ENCODE assay signal across 33 cellular contexts in genomic region chr16:1757714-1758461, GRCh38. TPM values are rescaled to one million over a fixed set of nuclear protein-coding genes. Genes with fewer than 3 reads are reported as not detected.
DNase-seq lines count a peak whose midpoint lies in the region; ATAC-seq and TF ChIP-seq lines count a peak whose summit lies in the region.
"Had no signal": no experiment of that assay in that cellular context is flagged by ENCODE, and none has a peak within 500 bp of the region (broad histone marks: within the 10 kb centered on the region; RNA-seq: fewer than 3 reads in every experiment).

No MANE protein-coding gene starts in this region.

- H3K27ac ChIP-seq in naive thymus-derived CD4-positive, alpha-beta T cell (ENCODE audit: low read depth, low read length): no peak overlapping the region
- no peak overlapping the region for H3K27ac ChIP-seq in PC-3 (ENCODE audit: low read length)
- H3K27ac ChIP-seq: 22Rv1, C4-2B, lower lobe of right lung, prostate gland, RWPE1, upper lobe of left lung had no signal

- POLR2A ChIA-PET in naive thymus-derived CD4-positive, alpha-beta T cell (lab: Charles Lee): no interaction called here
- POLR2A ChIA-PET in PC-3 (lab: Charles Lee; ENCODE audit: unreplicated experiment): no interaction called here

- no peaks in the 10 kb centered on the region for H4K20me1 ChIP-seq in PC-3 (ENCODE audit: low read length)

- H2AFZ ChIP-seq in PC-3 (ENCODE audit: low read length): no peak overlapping the region

- peaks cover 72% of the 10 kb centered on the region for H3K36me3 ChIP-seq in NT2/D1 (ENCODE audit: insufficient read depth, insufficient read length, low read length)
- H3K36me3 ChIP-seq in naive thymus-derived CD4-positive, alpha-beta T cell (ENCODE audit: control insufficient read depth in 2 of 3, insufficient read depth in 3 of 3, low read length in 3 of 3): peaks cover 0 to 67% (median 4%) of the 10 kb centered on the region in 3 experiments
- H3K36me3 ChIP-seq in PC-3 (ENCODE audit: low read depth, low read length): no peaks in the 10 kb centered on the region

- BruUV-seq in PC-3 (replicated peaks; lab: Mats Ljungman, UMichigan): no TSS peak

- H3K4me3 ChIP-seq in NT2/D1 (ENCODE audit: insufficient read length, low read depth) (no peak overlapping the region), PC-3 (ENCODE audit: low read length) (no peak overlapping the region)
- H3K4me3 ChIP-seq in naive thymus-derived CD4-positive, alpha-beta T cell (ENCODE audit: low read length): no peak overlapping the region
- H3K4me3 ChIP-seq: dorsolateral prefrontal cortex, HAP-1, lower lobe of right lung, prostate gland, upper lobe of left lung had no signal

- CTCF ChIA-PET in naive thymus-derived CD4-positive, alpha-beta T cell (lab: Charles Lee): no interaction called here
- CTCF ChIA-PET in PC-3 (lab: Charles Lee): no interaction called here

- H3F3A ChIP-seq in PC-3 (ENCODE audit: low read length, unreplicated experiment): no peaks in the 10 kb centered on the region

- H3K9me2 ChIP-seq in PC-3 (replicated peaks; ENCODE audit: low read length): no peaks in the 10 kb centered on the region

- H3K27me3 ChIP-seq in NT2/D1 (ENCODE audit: insufficient read depth, insufficient read length) (no peaks in the 10 kb centered on the region), PC-3 (ENCODE audit: low read length) (no peaks in the 10 kb centered on the region)
- no peaks in the 10 kb centered on the region for H3K27me3 ChIP-seq in naive thymus-derived CD4-positive, alpha-beta T cell (ENCODE audit: control insufficient read depth in 2 of 2, insufficient read depth in 2 of 2, low read length in 2 of 2)
- H3K27me3 ChIP-seq: dorsolateral prefrontal cortex, upper lobe of left lung had no signal

- no peak for DNase-seq in T-helper 2 cell treated with Interferon-gamma antibody and Interleukin-4, amounts not matched to agents 5 μg/mL and 100 μg/mL, for 36 hours (ENCODE audit: low spot score)
- no peak for DNase-seq in T-helper 2 cell
- no peak for DNase-seq in NT2/D1 (ENCODE audit: low read depth, low spot score)
- no peak for DNase-seq in central memory CD8-positive, alpha-beta T cell (ENCODE audit: low spot score in 2 of 2)
- DNase-seq in naive thymus-derived CD4-positive, alpha-beta T cell: no peak
- no peak for DNase-seq in SW 1271 (lab: John Stamatoyannopoulos, UW)
- DNase-seq in PC-3: no peak
- DNase-seq: activated naive CD4-positive, alpha-beta T cell treated with Interleukin-2 at 50 U/mL for 16 hours; activated T-cell treated with anti-CD3 and anti-CD28 coated beads, Interleukin-2, amount 50 U/mL, for 4 hours; amniotic stem cell; cerebellar nuclear complex; dorsolateral prefrontal cortex; foreskin melanocyte; GDM1; IMR-90; kidney glomerular epithelial cell; lower lobe of right lung; midbrain; natural killer cell; NCI-H1048; occipital lobe; stimulated activated CD4-positive, alpha-beta T cell treated with anti-CD3 and anti-CD28 coated beads, Interleukin-4, amount 100 ng/mL, for 24 hours; substantia nigra; T-helper 1 cell had no signal

- ATAC-seq in central memory CD8-positive, alpha-beta T cell (replicated peaks; ENCODE audit: extremely low read depth, poor library complexity, severe bottlenecking): no peak
- peak; percentile 20 for ATAC-seq in naive thymus-derived CD4-positive, alpha-beta T cell
- ATAC-seq in PC-3 (no peak), HG03108 (IDR thresholded peaks at IDR 0.05; ENCODE audit: unreplicated experiment) (no peak)
- ATAC-seq: sciatic nerve had no signal

- H3K9ac ChIP-seq in NT2/D1 (ENCODE audit: insufficient read length, low read depth) (peak overlapping the region; percentile 15), PC-3 (ENCODE audit: low read length) (no peak overlapping the region)

- no peak overlapping the region for H3K4me3 Mint-ChIP-seq in T-helper 2 cell treated with Interferon-gamma antibody and Interleukin-4, amounts not matched to agents 5 μg/mL and 100 μg/mL, for 36 hours
- no peak overlapping the region for H3K4me3 Mint-ChIP-seq in central memory CD8-positive, alpha-beta T cell
- H3K4me3 Mint-ChIP-seq in naive thymus-derived CD4-positive, alpha-beta T cell: peak overlapping the region in 2 of 10 donors; percentile 55 to 58
- H3K4me3 Mint-ChIP-seq: activated T-cell treated with anti-CD3 and anti-CD28 coated beads, Interleukin-2, amount 50 U/mL, for 4 hours; brain; natural killer cell had no signal

- no peaks in the 10 kb centered on the region for H3K79me2 ChIP-seq in PC-3 (ENCODE audit: low read length)

- H3K4me2 ChIP-seq in PC-3 (ENCODE audit: low read length): no peak overlapping the region

- H3K4me1 ChIP-seq in NT2/D1 (ENCODE audit: insufficient read depth, insufficient read length): peaks cover 7% of the 10 kb centered on the region
- H3K4me1 ChIP-seq in naive thymus-derived CD4-positive, alpha-beta T cell (ENCODE audit: control insufficient read depth in 2 of 2, insufficient read depth in 2 of 2, low read length in 2 of 2): no peaks in the 10 kb centered on the region
- no peaks in the 10 kb centered on the region for H3K4me1 ChIP-seq in PC-3 (ENCODE audit: insufficient read depth, low read length)
- H3K4me1 ChIP-seq: HAP-1, lower lobe of right lung, prostate gland, upper lobe of left lung had no signal

- H3K9me3 ChIP-seq in NT2/D1 (ENCODE audit: insufficient read depth, low read length) (no peaks in the 10 kb centered on the region), PC-3 (ENCODE audit: low read length) (no peaks in the 10 kb centered on the region)
- no peaks in the 10 kb centered on the region for H3K9me3 ChIP-seq in naive thymus-derived CD4-positive, alpha-beta T cell (ENCODE audit: control insufficient read depth in 2 of 3, low read length in 3 of 3)
- H3K9me3 ChIP-seq: HAP-1, lower lobe of right lung, prostate gland, upper lobe of left lung had no signal

- H3K27me3 Mint-ChIP-seq in T-helper 2 cell treated with Interferon-gamma antibody and Interleukin-4, amounts not matched to agents 5 μg/mL and 100 μg/mL, for 36 hours (ENCODE audit: low read depth): no peaks in the 10 kb centered on the region
- no peaks in the 10 kb centered on the region for H3K27me3 Mint-ChIP-seq in central memory CD8-positive, alpha-beta T cell
- no peaks in the 10 kb centered on the region for H3K27me3 Mint-ChIP-seq in naive thymus-derived CD4-positive, alpha-beta T cell
- H3K27me3 Mint-ChIP-seq: brain had no signal

- intact Hi-C loops in naive thymus-derived CD4-positive, alpha-beta T cell (cut with micrococcal nuclease): no loop called here
- intact Hi-C loops in PC-3 (cut with micrococcal nuclease): no loop called here

- TF ChIP-seq CTCF in PC-3 (conservative IDR thresholded peaks at IDR 0.05; ENCODE audit: low read depth, low read length): no peak

- H3K4me1 Mint-ChIP-seq in T-helper 2 cell treated with Interferon-gamma antibody and Interleukin-4, amounts not matched to agents 5 μg/mL and 100 μg/mL, for 36 hours (ENCODE audit: low read depth): peaks cover 10% of the 10 kb centered on the region
- H3K4me1 Mint-ChIP-seq in central memory CD8-positive, alpha-beta T cell: peaks cover 8% of the 10 kb centered on the region
- peaks cover 0 to 21% (median 14%) of the 10 kb centered on the region in 7 donors for H3K4me1 Mint-ChIP-seq in naive thymus-derived CD4-positive, alpha-beta T cell
- H3K4me1 Mint-ChIP-seq: brain had no signal

- peaks cover 11% of the 10 kb centered on the region for H3K36me3 Mint-ChIP-seq in T-helper 2 cell treated with Interferon-gamma antibody and Interleukin-4, amounts not matched to agents 5 μg/mL and 100 μg/mL, for 36 hours (ENCODE audit: low read depth)
- peaks cover 24% of the 10 kb centered on the region for H3K36me3 Mint-ChIP-seq in central memory CD8-positive, alpha-beta T cell (ENCODE audit: insufficient read depth)
- H3K36me3 Mint-ChIP-seq in naive thymus-derived CD4-positive, alpha-beta T cell: peaks cover 0 to 22% (median 3%) of the 10 kb centered on the region in 5 donors

- no peaks in the 10 kb centered on the region for H3K9me3 Mint-ChIP-seq in T-helper 2 cell treated with Interferon-gamma antibody and Interleukin-4, amounts not matched to agents 5 μg/mL and 100 μg/mL, for 36 hours
- H3K9me3 Mint-ChIP-seq in central memory CD8-positive, alpha-beta T cell: no peaks in the 10 kb centered on the region
- H3K9me3 Mint-ChIP-seq in naive thymus-derived CD4-positive, alpha-beta T cell: no peaks in the 10 kb centered on the region
- H3K9me3 Mint-ChIP-seq: activated T-cell treated with anti-CD3 and anti-CD28 coated beads, Interleukin-2, amount 50 U/mL, for 4 hours; brain; natural killer cell had no signal

- H3K27ac Mint-ChIP-seq in T-helper 2 cell treated with Interferon-gamma antibody and Interleukin-4, amounts not matched to agents 5 μg/mL and 100 μg/mL, for 36 hours: peak overlapping the region; percentile 69
- peak overlapping the region; percentile 53 for H3K27ac Mint-ChIP-seq in central memory CD8-positive, alpha-beta T cell (ENCODE audit: low read depth)
- peak overlapping the region in 3 of 9 donors; percentile 17 to 77 (median 46) for H3K27ac Mint-ChIP-seq in naive thymus-derived CD4-positive, alpha-beta T cell
- H3K27ac Mint-ChIP-seq: brain, natural killer cell had no signal

RNA-seq across cellular contexts. Expression of gene NME3, which starts 13.5 kb away (rescaled TPM):
- total RNA-seq in naive thymus-derived CD4-positive, alpha-beta T cell: 10 to 100 TPM; 49.4 to 81.5 (median 58.2) TPM
- polyA plus RNA-seq in naive thymus-derived CD4-positive, alpha-beta T cell: 10 to 100 TPM; 70.6 to 71.9 TPM
- total RNA-seq in PC-3 (2014; rRNA removed): 66.9 and 70.3 TPM in 2 replicates

RNA-seq across cellular contexts. Expression of gene EME2, which starts 14.7 kb away (rescaled TPM):
- total RNA-seq in naive thymus-derived CD4-positive, alpha-beta T cell: 10 to 100 TPM; 32.2 to 47.5 (median 36.8) TPM
- polyA plus RNA-seq in naive thymus-derived CD4-positive, alpha-beta T cell: 1 to 10 TPM in 1 of 2 donors, under 1 TPM in 1; 0.59 to 3.8 TPM
- 11.3 and 12.5 TPM in 2 replicates for total RNA-seq in PC-3 (2014; rRNA removed)

RNA-seq across cellular contexts. Expression of gene MRPS34, which starts 15.0 kb away (rescaled TPM):
- total RNA-seq in naive thymus-derived CD4-positive, alpha-beta T cell: 100 to 1,000 TPM in 1 of 5 experiments, 10 to 100 TPM in 4; 41.6 to 115 (median 49.5) TPM
- polyA plus RNA-seq in naive thymus-derived CD4-positive, alpha-beta T cell: 100 to 1,000 TPM; 124 to 162 TPM
- total RNA-seq in PC-3 (2014; rRNA removed): 248 and 258 TPM in 2 replicates

RNA-seq across cellular contexts. Expression of gene SPSB3, which starts 24.5 kb away (rescaled TPM):
- 100 to 1,000 TPM in 2 of 5 experiments, 10 to 100 TPM in 3; 38.2 to 127 (median 72.3) TPM for total RNA-seq in naive thymus-derived CD4-positive, alpha-beta T cell
- polyA plus RNA-seq in naive thymus-derived CD4-positive, alpha-beta T cell: 10 to 100 TPM; 38.7 to 58.9 TPM
- total RNA-seq in PC-3 (2014; rRNA removed): 27.4 and 30.4 TPM in 2 replicates

RNA-seq across cellular contexts. Expression of gene NUBP2, which starts 24.9 kb away (rescaled TPM):
- total RNA-seq in naive thymus-derived CD4-positive, alpha-beta T cell: 10 to 100 TPM; 39.3 to 60.2 (median 48.6) TPM
- 10 to 100 TPM; 96.7 to 98.9 TPM for polyA plus RNA-seq in naive thymus-derived CD4-positive, alpha-beta T cell
- total RNA-seq in PC-3 (2014; rRNA removed): 95.1 and 128 TPM in 2 replicates
